In genomic region chr17:47675380-47676198, GRCh38 we compare ENCODE assay signal across 1 cellular context.
TF ChIP-seq lines count a peak whose summit lies in the region.

No MANE protein-coding gene starts in this region.

TF ChIP-seq in HCT116, 20 proteins besides CTCF, POLR2A, EP300 and RAD21:
- TF ChIP-seq EZH2 (IDR thresholded peaks at IDR 0.05) (no peak), EZH2phosphoT487 (IDR thresholded peaks at IDR 0.05; ENCODE audit: borderline replicate concordance) (no peak), POLR2AphosphoS5 (IDR thresholded peaks at IDR 0.05; ENCODE audit: low read depth, low read length) (no peak), ZNF274 (IDR thresholded peaks at IDR 0.05; ENCODE audit: low read depth, low read length) (no peak), YY1 (IDR thresholded peaks at IDR 0.05; ENCODE audit: extremely low read depth, insufficient replicate concordance, low read depth, low read length) (no peak), TCF7L2 (IDR thresholded peaks at IDR 0.05; ENCODE audit: borderline replicate concordance, extremely low read depth, insufficient read depth, insufficient read length) (no peak), ZFX (IDR thresholded peaks at IDR 0.05) (no peak), SIN3A (IDR thresholded peaks at IDR 0.05; ENCODE audit: low read depth) (no peak), MAX (IDR thresholded peaks at IDR 0.05) (no peak), JUND (IDR thresholded peaks at IDR 0.05) (no peak), REST (IDR thresholded peaks at IDR 0.05; ENCODE audit: low read depth) (no peak), SRF (IDR thresholded peaks at IDR 0.05; ENCODE audit: low read depth) (no peak), ATF3 (IDR thresholded peaks at IDR 0.05) (no peak), ELF1 (IDR thresholded peaks at IDR 0.05; ENCODE audit: borderline replicate concordance, low read depth) (no peak), SP1 (IDR thresholded peaks at IDR 0.05; ENCODE audit: low read depth) (no peak)
